Comparison of ENCODE assay signal across 15 cellular contexts in the genomic region with DNA sequence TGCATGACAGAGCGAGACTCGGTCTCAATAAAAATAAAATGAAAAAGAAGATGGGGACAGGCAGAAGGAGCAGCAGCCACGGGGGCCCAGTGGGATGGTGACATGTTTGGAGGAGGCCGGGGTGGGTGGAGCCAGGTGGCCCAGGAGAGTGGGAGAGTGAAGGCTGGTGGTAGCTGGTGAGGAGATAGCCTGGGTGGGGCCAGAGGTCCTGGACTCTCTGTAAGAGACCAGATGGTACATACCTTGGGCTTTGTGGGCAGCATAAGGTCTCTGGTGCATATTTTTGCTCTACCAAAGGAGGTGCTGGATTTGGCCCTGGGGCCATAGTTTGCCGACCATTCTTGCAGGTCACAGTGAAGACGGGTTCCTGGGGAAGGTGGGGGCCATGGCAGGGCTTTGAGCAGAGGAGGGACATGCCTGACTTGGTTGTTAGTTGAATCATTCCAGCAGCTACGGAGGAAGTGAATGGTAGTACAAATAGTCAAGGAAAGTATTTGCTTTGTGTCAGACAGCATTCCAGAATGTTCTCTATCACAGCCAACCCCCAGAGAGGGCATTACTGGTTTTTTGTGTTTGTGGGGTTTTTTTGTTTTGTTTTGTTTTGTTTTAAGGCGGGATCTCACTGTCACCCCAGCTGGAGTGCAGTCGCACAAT.
A peak's percentile ranks its signal among the peaks of the same experiment; 100 is the strongest.
DNase-seq lines count a peak whose midpoint lies in the region; ATAC-seq lines count a peak whose summit lies in the region.
"Had no signal": no experiment of that assay in that cellular context is flagged by ENCODE, and none has a peak within 500 bp of the region (broad histone marks: within the 10 kb centered on the region; RNA-seq: fewer than 3 reads in every experiment).

No MANE protein-coding gene starts in this region.

- H3K36me3 ChIP-seq in skeletal muscle satellite cell (ENCODE audit: insufficient read depth, low read length): peaks cover 4% of the 10 kb centered on the region
- H3K36me3 ChIP-seq: thyroid gland had no signal

- H3K36me3 Mint-ChIP-seq in activated naive CD4-positive, alpha-beta T cell treated with anti-CD3 and anti-CD28 coated beads, Interleukin-2, amount 50 U/mL, for 72 hours: no peaks in the 10 kb centered on the region

- ATAC-seq in activated naive CD4-positive, alpha-beta T cell treated with anti-CD3 and anti-CD28 coated beads, Interleukin-2, amount 50 U/mL, for 72 hours: no peak
- ATAC-seq in HG02970 (IDR thresholded peaks at IDR 0.05; ENCODE audit: low FRiP score, unreplicated experiment): no peak
- ATAC-seq: HCT116 had no signal

- peaks cover 11% of the 10 kb centered on the region for H3K4me1 ChIP-seq in skeletal muscle satellite cell (ENCODE audit: control insufficient read depth, insufficient read depth, low read length)

- no peaks in the 10 kb centered on the region for H3K9me3 ChIP-seq in skeletal muscle satellite cell (replicated peaks; ENCODE audit: low read length)
- H3K9me3 ChIP-seq: thyroid gland had no signal

- peak overlapping the region; percentile 58 to 94 for H3K27ac Mint-ChIP-seq in activated naive CD4-positive, alpha-beta T cell treated with anti-CD3 and anti-CD28 coated beads, Interleukin-2, amount 50 U/mL, for 72 hours

- no peaks in the 10 kb centered on the region for H3K9me3 Mint-ChIP-seq in activated naive CD4-positive, alpha-beta T cell treated with anti-CD3 and anti-CD28 coated beads, Interleukin-2, amount 50 U/mL, for 72 hours

- H3K9ac ChIP-seq in skeletal muscle satellite cell (ENCODE audit: low read depth, low read length): no peak overlapping the region

- no peaks in the 10 kb centered on the region for H3K27me3 ChIP-seq in skeletal muscle satellite cell (ENCODE audit: control insufficient read depth, insufficient read depth, low read length)
- H3K27me3 ChIP-seq: thyroid gland had no signal

- peak overlapping the region; percentile 37 for H3K4me2 ChIP-seq in skeletal muscle satellite cell (ENCODE audit: low read length)

- no peak overlapping the region for H3K4me3 ChIP-seq in skeletal muscle satellite cell (ENCODE audit: low read length)
- H3K4me3 ChIP-seq: thyroid gland had no signal

- peak; percentile 19 for DNase-seq in NCI-H82 (lab: John Stamatoyannopoulos, UW)
- no peak for DNase-seq in NCI-H82 treated with DMSO at 0.1 percent for 48 hours (lab: John Stamatoyannopoulos, UW; ENCODE audit: unreplicated experiment)
- DNase-seq in activated naive CD4-positive, alpha-beta T cell treated with anti-CD3 and anti-CD28 coated beads, Interleukin-2, amount 50 U/mL, for 72 hours (ENCODE audit: low spot score in 2 of 2): no peak
- DNase-seq in hepatic stellate cell (ENCODE audit: low spot score): peak; percentile 53
- DNase-seq in UCSD-AML1 (lab: John Stamatoyannopoulos, UW; ENCODE audit: unreplicated experiment): no peak
- DNase-seq in NCI-H446 (lab: John Stamatoyannopoulos, UW): no peak
- DNase-seq: 8988T; DMS79; NCI-H1417 treated with DMSO at 0.1 percent for 48 hours; NK-92 treated with Interleukin-12 subunit alpha and Interleukin-12 subunit beta, amount 100 ng/mL, for 24 hours; retina; thyroid gland had no signal

Comparison
In these comparisons a context has a peak if more than half of its experiments do, and no peak if none do; other contexts are left out.
1. DNase-seq: peak in NCI-H82 (single experiment) and hepatic stellate cell (single experiment); none in NCI-H82 treated with DMSO at 0.1 percent for 48 hours (single experiment), activated naive CD4-positive, alpha-beta T cell treated with anti-CD3 and anti-CD28 coated beads, Interleukin-2, amount 50 U/mL, for 72 hours (0 of 2), UCSD-AML1 (single experiment) and NCI-H446 (0 of 2).